8 cellular contexts compared by ENCODE assay signal in genomic region chr2:217993817-217994459, GRCh38. TPM values are rescaled to one million over a fixed set of nuclear protein-coding genes. Genes with fewer than 3 reads are reported as not detected.
DNase-seq lines count a peak whose midpoint lies in the region; ATAC-seq and TF ChIP-seq lines count a peak whose summit lies in the region.

No MANE protein-coding gene starts in this region.

- H3K4me3 ChIP-seq in CD4-positive, alpha-beta memory T cell (ENCODE audit: low read length in 2 of 2), result no peak overlapping the region

- peak in 4 of 5 donors; percentile 17 to 24 (median 18) for DNase-seq in CD4-positive, alpha-beta memory T cell
- DNase-seq in activated naive CD8-positive, alpha-beta T cell treated with anti-CD3 and anti-CD28 coated beads, Interleukin-2, amount 50 U/mL, for 16 hours (ENCODE audit: low read depth, low spot score), result peak; percentile 30
- peak; percentile 12 to 31 (median 30) for DNase-seq in immature natural killer cell
- DNase-seq in stimulated activated CD4-positive, alpha-beta T cell treated with anti-CD3 and anti-CD28 coated beads, Interleukin-1b, Interleukin-23, amount 100 ng/mL, for 4 hours (ENCODE audit: low read depth in 2 of 2), result peak; percentile 39 to 57
- DNase-seq in foreskin melanocyte, result no peak

- intact Hi-C loops in CD4-positive, alpha-beta memory T cell (cut with micrococcal nuclease), result no loop called here

- H3K9me3 ChIP-seq in CD4-positive, alpha-beta memory T cell (ENCODE audit: control insufficient read depth in 1 of 2, low read length in 2 of 2), result no peaks in the 10 kb centered on the region

- POLR2A ChIA-PET in CD4-positive, alpha-beta memory T cell (lab: Charles Lee; ENCODE audit: partially characterized antibody), result no interaction called here

- H3K4me1 Mint-ChIP-seq in CD4-positive, alpha-beta memory T cell, result peaks cover 0 to 1% (median 0%) of the 10 kb centered on the region in 4 donors
- H3K4me1 Mint-ChIP-seq in immature natural killer cell, result no peaks in the 10 kb centered on the region
- peaks cover under 1% of the 10 kb centered on the region for H3K4me1 Mint-ChIP-seq in stimulated activated memory B cell treated with anti-CD40 and anti-IgM and Interleukin-4, amounts not matched to agents 10 μg/mL and 1 μg/mL and 100 μg/mL, for 72 hours

- H3K36me3 ChIP-seq in CD4-positive, alpha-beta memory T cell (ENCODE audit: insufficient read depth, low read length), result no peaks in the 10 kb centered on the region

- H3K27me3 ChIP-seq in CD4-positive, alpha-beta memory T cell (ENCODE audit: insufficient read depth, low read length), result no peaks in the 10 kb centered on the region

- H3K27ac ChIP-seq in CD4-positive, alpha-beta memory T cell (ENCODE audit: low read depth, low read length), result no peak overlapping the region

- H3K9me3 Mint-ChIP-seq in CD4-positive, alpha-beta memory T cell, result no peaks in the 10 kb centered on the region
- H3K9me3 Mint-ChIP-seq in immature natural killer cell, result no peaks in the 10 kb centered on the region
- no peaks in the 10 kb centered on the region for H3K9me3 Mint-ChIP-seq in stimulated activated memory B cell treated with anti-CD40 and anti-IgM and Interleukin-4, amounts not matched to agents 10 μg/mL and 1 μg/mL and 100 μg/mL, for 72 hours

- CTCF ChIA-PET in CD4-positive, alpha-beta memory T cell (lab: Charles Lee; ENCODE audit: partially characterized antibody), result interaction anchor here (1.1 to 2.3 kb wide), 7 partner anchors 9 to 208 kb away, joined by 3 to 17 read pairs (median 5); partner anchors contain the start of gene TNS1

- no peaks in the 10 kb centered on the region for H3K4me1 ChIP-seq in CD4-positive, alpha-beta memory T cell (ENCODE audit: insufficient read depth, low read length)

- peaks cover 4 to 17% of the 10 kb centered on the region in 2 donors for H3K27me3 Mint-ChIP-seq in CD4-positive, alpha-beta memory T cell
- peaks cover 2 to 7% (median 5%) of the 10 kb centered on the region in 3 donors for H3K27me3 Mint-ChIP-seq in immature natural killer cell (ENCODE audit: low read depth in 3 of 3)
- H3K27me3 Mint-ChIP-seq in stimulated activated memory B cell treated with anti-CD40 and anti-IgM and Interleukin-4, amounts not matched to agents 10 μg/mL and 1 μg/mL and 100 μg/mL, for 72 hours, result peaks cover 45% of the 10 kb centered on the region

- peak; percentile 48 for ATAC-seq in HG02759 (IDR thresholded peaks at IDR 0.05; ENCODE audit: unreplicated experiment)
- ATAC-seq in SK-N-SH treated with all-trans-retinoic acid at 6 μM for 48 hours, result peak; percentile 77
- no peak for ATAC-seq in stimulated activated memory B cell treated with anti-CD40 and anti-IgM and Interleukin-4, amounts not matched to agents 10 μg/mL and 1 μg/mL and 100 μg/mL, for 72 hours

- H3K4me3 Mint-ChIP-seq in CD4-positive, alpha-beta memory T cell, result no peak overlapping the region
- no peak overlapping the region for H3K4me3 Mint-ChIP-seq in immature natural killer cell
- H3K4me3 Mint-ChIP-seq in stimulated activated memory B cell treated with anti-CD40 and anti-IgM and Interleukin-4, amounts not matched to agents 10 μg/mL and 1 μg/mL and 100 μg/mL, for 72 hours, result no peak overlapping the region

- no peaks in the 10 kb centered on the region for H3K36me3 Mint-ChIP-seq in CD4-positive, alpha-beta memory T cell
- no peaks in the 10 kb centered on the region for H3K36me3 Mint-ChIP-seq in immature natural killer cell
- no peaks in the 10 kb centered on the region for H3K36me3 Mint-ChIP-seq in stimulated activated memory B cell treated with anti-CD40 and anti-IgM and Interleukin-4, amounts not matched to agents 10 μg/mL and 1 μg/mL and 100 μg/mL, for 72 hours

- H3K27ac Mint-ChIP-seq in CD4-positive, alpha-beta memory T cell, result no peak overlapping the region
- no peak overlapping the region for H3K27ac Mint-ChIP-seq in immature natural killer cell
- no peak overlapping the region for H3K27ac Mint-ChIP-seq in stimulated activated memory B cell treated with anti-CD40 and anti-IgM and Interleukin-4, amounts not matched to agents 10 μg/mL and 1 μg/mL and 100 μg/mL, for 72 hours

TF ChIP-seq in SK-N-SH treated with all-trans-retinoic acid at 6 μM for 48 hours, 23 proteins besides CTCF, POLR2A, EP300 and RAD21:
- TF ChIP-seq TOX (CRISPR knock-in tag; IDR thresholded peaks at IDR 0.05; ENCODE audit: borderline replicate concordance) (no peak), CSDC2 (CRISPR knock-in tag; IDR thresholded peaks at IDR 0.05) (no peak), SNAI2 (CRISPR knock-in tag; IDR thresholded peaks at IDR 0.05) (no peak), PATZ1 (CRISPR knock-in tag; IDR thresholded peaks at IDR 0.05; ENCODE audit: borderline replicate concordance) (no peak), RARB (CRISPR knock-in tag; IDR thresholded peaks at IDR 0.05) (no peak), ZFP3 (CRISPR knock-in tag; IDR thresholded peaks at IDR 0.05) (no peak), OSR1 (CRISPR knock-in tag; IDR thresholded peaks at IDR 0.05) (no peak), ZNF565 (CRISPR knock-in tag; conservative IDR thresholded peaks at IDR 0.05; ENCODE audit: low read depth) (no peak), ARNTL (CRISPR knock-in tag; IDR thresholded peaks at IDR 0.05; ENCODE audit: borderline replicate concordance, low read depth) (no peak), CSRNP3 (CRISPR knock-in tag; IDR thresholded peaks at IDR 0.05) (no peak)

RNA-seq across cellular contexts. Expression of gene TNS1, which starts 8.9 kb away (rescaled TPM):
- total RNA-seq in CD4-positive, alpha-beta memory T cell, result 1 to 10 TPM in 1 of 2 experiments, under 1 TPM in 1; 0.78 to 1.2 TPM
- not detected for polyA plus RNA-seq in CD4-positive, alpha-beta memory T cell
- polyA plus RNA-seq in immature natural killer cell, result under 1 TPM in 1 of 3 donors, not detected in 2; 0.40 TPM
